22 cellular contexts compared by ENCODE assay signal in the genomic region with DNA sequence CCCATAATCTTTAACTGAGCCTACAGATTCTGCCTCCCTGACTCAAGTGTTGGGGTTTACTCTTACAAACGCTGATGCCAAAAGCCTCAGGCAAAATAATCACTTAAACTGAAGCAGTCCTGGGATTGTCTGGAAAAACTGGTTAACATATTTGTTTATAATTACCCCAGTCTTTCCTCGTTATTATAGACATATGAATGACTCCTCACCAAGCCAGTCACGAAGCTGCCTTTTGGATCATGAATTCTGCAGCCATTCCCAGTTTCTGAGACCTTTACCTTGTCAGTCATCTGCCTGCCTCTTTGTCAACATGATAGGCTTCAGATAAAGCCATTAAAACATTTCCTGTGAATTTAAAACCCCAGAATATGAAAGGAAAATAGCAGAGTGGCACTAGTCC. TPM values are rescaled to one million over a fixed set of nuclear protein-coding genes. Genes with fewer than 3 reads are reported as not detected.
DNase-seq lines count a peak whose midpoint lies in the region; ATAC-seq and TF ChIP-seq lines count a peak whose summit lies in the region.
"Had no signal": no experiment of that assay in that cellular context is flagged by ENCODE, and none has a peak within 500 bp of the region (broad histone marks: within the 10 kb centered on the region; RNA-seq: fewer than 3 reads in every experiment).

No MANE protein-coding gene starts in this region.

- peaks cover 4 to 17% (median 13%) of the 10 kb centered on the region in 4 donors for H3K4me1 Mint-ChIP-seq in naive thymus-derived CD8-positive, alpha-beta T cell

- intact Hi-C loops in left ventricle myocardium inferior (cut with micrococcal nuclease): no loop called here

- H3K36me3 ChIP-seq in left ventricle myocardium inferior: no peaks in the 10 kb centered on the region
- H3K36me3 ChIP-seq: brain microvascular endothelial cell, neural progenitor cell, stomach, tibial artery had no signal

- no peaks in the 10 kb centered on the region for H3K9me3 ChIP-seq in left ventricle myocardium inferior (replicated peaks)
- H3K9me3 ChIP-seq: stomach, tibial artery had no signal

- no peaks in the 10 kb centered on the region for H3K27me3 ChIP-seq in left ventricle myocardium inferior (ENCODE audit: low read depth)
- H3K27me3 ChIP-seq: brain microvascular endothelial cell, neural progenitor cell, stomach, tibial artery had no signal

- no peak overlapping the region for H3K27ac Mint-ChIP-seq in naive thymus-derived CD8-positive, alpha-beta T cell
- H3K27ac Mint-ChIP-seq: activated naive CD4-positive, alpha-beta T cell treated with anti-CD3 and anti-CD28 coated beads for 36 hours; neural progenitor cell had no signal

- ATAC-seq in esophagus mucosa: peak; percentile 74
- ATAC-seq in naive thymus-derived CD8-positive, alpha-beta T cell: no peak

- H3K27me3 Mint-ChIP-seq in naive thymus-derived CD8-positive, alpha-beta T cell: no peaks in the 10 kb centered on the region

- no peak for TF ChIP-seq CTCF in VCaP (conservative IDR thresholded peaks at IDR 0.05)
- no peak for TF ChIP-seq CTCF in left ventricle myocardium inferior (IDR thresholded peaks at IDR 0.05; ENCODE audit: borderline replicate concordance)

- peak overlapping the region; percentile 54 for H3K27ac ChIP-seq in VCaP
- no peak overlapping the region for H3K27ac ChIP-seq in left ventricle myocardium inferior (replicated peaks)
- H3K27ac ChIP-seq: brain microvascular endothelial cell, GM23248, neural progenitor cell, parathyroid adenoma, stomach, tibial artery had no signal

- POLR2A ChIA-PET in naive thymus-derived CD8-positive, alpha-beta T cell (lab: Charles Lee): no interaction called here

- H3K4me3 Mint-ChIP-seq in naive thymus-derived CD8-positive, alpha-beta T cell: no peak overlapping the region
- H3K4me3 Mint-ChIP-seq: activated naive CD4-positive, alpha-beta T cell treated with anti-CD3 and anti-CD28 coated beads for 36 hours; neural progenitor cell had no signal

- DNase-seq in NCI-H1436 (lab: John Stamatoyannopoulos, UW) (peak; percentile 2), NCI-H1436 treated with DMSO at 0.1 percent for 48 hours (lab: John Stamatoyannopoulos, UW) (no peak), NCI-H1048 (lab: John Stamatoyannopoulos, UW) (peak; percentile 72), left ventricle myocardium inferior (no peak), NCI-H82 (lab: John Stamatoyannopoulos, UW) (no peak)
- no peak for DNase-seq in naive thymus-derived CD8-positive, alpha-beta T cell
- DNase-seq: 8988T; activated CD4-positive, alpha-beta T cell treated with anti-CD3 and anti-CD28 coated beads for 4 hours; activated naive CD4-positive, alpha-beta T cell treated with anti-CD3 and anti-CD28 coated beads for 36 hours; brain microvascular endothelial cell; effector CD4-positive, alpha-beta T cell; GM23248; Karpas-422; NCI-H2171; NCI-H524 treated with DMSO at 0.1 percent for 48 hours; stimulated activated CD4-positive, alpha-beta T cell treated with anti-CD3 and anti-CD28 coated beads, Interleukin-2, amount 100 ng/mL, for 24 hours; stomach; tibial artery had no signal

- no peak overlapping the region for H3K4me3 ChIP-seq in left ventricle myocardium inferior
- H3K4me3 ChIP-seq: GM23248, neural progenitor cell, stomach, tibial artery had no signal

- peaks cover 11 to 30% (median 23%) of the 10 kb centered on the region in 3 donors for H3K36me3 Mint-ChIP-seq in naive thymus-derived CD8-positive, alpha-beta T cell

- no peaks in the 10 kb centered on the region for H3K4me1 ChIP-seq in left ventricle myocardium inferior
- H3K4me1 ChIP-seq: neural progenitor cell, stomach had no signal

- peaks cover 0 to 9% (median 0%) of the 10 kb centered on the region in 9 donors for H3K9me3 Mint-ChIP-seq in naive thymus-derived CD8-positive, alpha-beta T cell
- H3K9me3 Mint-ChIP-seq: neural progenitor cell had no signal

RNA-seq across cellular contexts. Expression of gene MREG, which starts 46.4 kb away (rescaled TPM):
- total RNA-seq in esophagus mucosa: 61.9 TPM
- 0.22 TPM for total RNA-seq in left ventricle myocardium inferior
- 1 to 10 TPM; 5.2 to 8.5 TPM for total RNA-seq in naive thymus-derived CD8-positive, alpha-beta T cell
- 1 to 10 TPM in 2 of 3 donors, under 1 TPM in 1; 0.97 to 3.3 (median 2.7) TPM for polyA plus RNA-seq in naive thymus-derived CD8-positive, alpha-beta T cell

Comparison
In these comparisons a context has a peak if more than half of its experiments do, and no peak if none do; other contexts are left out.
1. DNase-seq: peak in NCI-H1436 (single experiment) and NCI-H1048 (single experiment); none in NCI-H1436 treated with DMSO at 0.1 percent for 48 hours (single experiment), left ventricle myocardium inferior (single experiment), naive thymus-derived CD8-positive, alpha-beta T cell (0 of 10) and NCI-H82 (single experiment).